9 cellular contexts compared by ENCODE assay signal in genomic region chr4:151045907-151046306, GRCh38. TPM values are rescaled to one million over a fixed set of nuclear protein-coding genes. Genes with fewer than 3 reads are reported as not detected.
DNase-seq lines count a peak whose midpoint lies in the region; ATAC-seq and TF ChIP-seq lines count a peak whose summit lies in the region.
"Had no signal": no experiment of that assay in that cellular context is flagged by ENCODE, and none has a peak within 500 bp of the region (broad histone marks: within the 10 kb centered on the region; RNA-seq: fewer than 3 reads in every experiment).

No MANE protein-coding gene starts in this region.

- peak; percentile 67 for DNase-seq in DMS153 treated with DMSO at 0.1 percent for 48 hours (lab: John Stamatoyannopoulos, UW; ENCODE audit: unreplicated experiment)
- DNase-seq in HAP-1 (ENCODE audit: low spot score in 2 of 2) = peak; percentile 8 to 37
- DNase-seq in NCI-H510A (lab: John Stamatoyannopoulos, UW) = peak; percentile 54
- no peak for DNase-seq in epithelial cell of proximal tubule (ENCODE audit: low read depth)
- no peak for DNase-seq in ecto neural progenitor cell (ENCODE audit: low spot score)
- DNase-seq: mesenchymal stem cell had no signal

- H3K4me3 ChIP-seq in HAP-1 (no peak overlapping the region), epithelial cell of proximal tubule (ENCODE audit: low read depth, low read length) (no peak overlapping the region)

- ATAC-seq in GM19328 (IDR thresholded peaks at IDR 0.05; ENCODE audit: unreplicated experiment) (no peak), HG03378 (IDR thresholded peaks at IDR 0.05; ENCODE audit: unreplicated experiment) (no peak), GM21423 (IDR thresholded peaks at IDR 0.05; ENCODE audit: unreplicated experiment) (no peak)

- H3K4me1 ChIP-seq in HAP-1 = no peaks in the 10 kb centered on the region

- H3K27me3 ChIP-seq in HAP-1 (ENCODE audit: low read depth) = no peaks in the 10 kb centered on the region

- no peaks in the 10 kb centered on the region for H3K36me3 ChIP-seq in HAP-1 (replicated peaks)

- TF ChIP-seq CTCF in epithelial cell of proximal tubule (conservative IDR thresholded peaks at IDR 0.05; ENCODE audit: low read depth, low read length) = peak; percentile 23

- in situ Hi-C loops in HAP-1 (cut with MboI; ENCODE audit: low sequenced_read_pairs) = no loop called here

- no peaks in the 10 kb centered on the region for H3K9me3 ChIP-seq in HAP-1

RNA-seq across cellular contexts. Expression of gene LRBA, which starts 30.8 kb away (rescaled TPM):
- total RNA-seq in epithelial cell of proximal tubule = 34.7 and 58.9 TPM in 2 replicates

RNA-seq across cellular contexts. Expression of gene RPS3A, which starts 53.5 kb away (rescaled TPM):
- 3,250 and 3,667 TPM in 2 replicates for total RNA-seq in epithelial cell of proximal tubule

Comparison
In these comparisons a context has a peak if more than half of its experiments do, and no peak if none do; other contexts are left out.
1. DNase-seq: peak in DMS153 treated with DMSO at 0.1 percent for 48 hours (single experiment), HAP-1 (2 of 2) and NCI-H510A (single experiment); none in epithelial cell of proximal tubule (single experiment) and ecto neural progenitor cell (single experiment).